ENCODE assay signal across 6 cellular contexts in the genomic region with DNA sequence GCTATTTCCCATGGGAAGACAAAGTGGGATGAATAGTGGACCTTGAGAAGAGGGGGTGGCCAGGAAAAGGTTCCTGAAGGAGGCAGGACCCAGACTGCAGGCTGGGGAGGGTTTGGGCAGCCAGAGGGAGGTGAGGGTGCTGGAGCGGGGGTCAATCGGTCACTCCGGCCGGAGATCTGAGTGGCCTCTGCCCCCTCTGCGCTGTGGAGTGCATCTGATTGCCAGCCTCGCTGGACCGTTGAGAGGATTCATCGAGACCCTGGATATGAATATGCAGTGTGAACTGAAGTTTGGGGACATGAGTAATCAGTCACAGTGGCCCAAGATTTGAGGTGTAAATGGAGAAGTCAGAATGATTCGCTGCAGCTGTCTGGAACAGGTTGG. TPM values are rescaled to one million over a fixed set of nuclear protein-coding genes. Genes with fewer than 3 reads are reported as not detected.
DNase-seq lines count a peak whose midpoint lies in the region; ATAC-seq, FAIRE-seq and TF ChIP-seq lines count a peak whose summit lies in the region.

No MANE protein-coding gene starts in this region.

- TF ChIP-seq CTCF in PC-3 (conservative IDR thresholded peaks at IDR 0.05; ENCODE audit: low read depth, low read length) (no peak), epithelial cell of proximal tubule (conservative IDR thresholded peaks at IDR 0.05; ENCODE audit: low read depth, low read length) (no peak)

- H3K4me3 ChIP-seq in PC-3 (ENCODE audit: low read length) (peak overlapping the region; percentile 99), epithelial cell of proximal tubule (ENCODE audit: low read depth, low read length) (peak overlapping the region; percentile 88), small intestine (ENCODE audit: low read depth in 1 of 2, low read length in 2 of 2) (peak overlapping the region; percentile 96)

- H3K27ac ChIP-seq in PC-3 (ENCODE audit: low read length) = peak overlapping the region; percentile 65
- peak overlapping the region; percentile 92 to 100 for H3K27ac ChIP-seq in small intestine (ENCODE audit: low read depth in 1 of 2, low read length in 1 of 2)

- TSS peak; percentile 82 for BruUV-seq in PC-3 (replicated peaks; lab: Mats Ljungman, UMichigan)

- H3K4me1 ChIP-seq in PC-3 (ENCODE audit: insufficient read depth, low read length) (peaks cover 19% of the 10 kb centered on the region), small intestine (ENCODE audit: control insufficient read depth in 2 of 2, insufficient read depth in 1 of 2, low read depth in 1 of 2, low read length in 1 of 2) (peaks cover 4 to 10% of the 10 kb centered on the region in 2 donors)

- peak overlapping the region; percentile 81 for H2AFZ ChIP-seq in PC-3 (ENCODE audit: low read length)

- H3K4me2 ChIP-seq in PC-3 (ENCODE audit: low read length) = peak overlapping the region; percentile 99

- intact Hi-C loops in PC-3 (cut with micrococcal nuclease) = no loop called here

- POLR2A ChIA-PET in PC-3 (lab: Charles Lee; ENCODE audit: unreplicated experiment) = no interaction called here

- peaks cover 4% of the 10 kb centered on the region for H3F3A ChIP-seq in PC-3 (ENCODE audit: low read length, unreplicated experiment)

- H3K9ac ChIP-seq in PC-3 (ENCODE audit: low read length) = peak overlapping the region; percentile 97

- peaks cover 51% of the 10 kb centered on the region for H3K79me2 ChIP-seq in PC-3 (ENCODE audit: low read length)

- H3K36me3 ChIP-seq in PC-3 (ENCODE audit: low read depth, low read length) (no peaks in the 10 kb centered on the region), small intestine (ENCODE audit: control insufficient read depth in 2 of 2, insufficient read depth in 2 of 2, low read length in 2 of 2) (no peaks in the 10 kb centered on the region)

- ATAC-seq in PC-3 = no peak

- H3K9me3 ChIP-seq in PC-3 (ENCODE audit: low read length) (no peaks in the 10 kb centered on the region), small intestine (ENCODE audit: control insufficient read depth, low read depth) (no peaks in the 10 kb centered on the region)

- no peaks in the 10 kb centered on the region for H3K27me3 ChIP-seq in PC-3 (ENCODE audit: low read length)
- H3K27me3 ChIP-seq in small intestine (ENCODE audit: control insufficient read depth in 2 of 2, insufficient read depth in 2 of 2, low read length in 2 of 2) = no peaks in the 10 kb centered on the region

- no peaks in the 10 kb centered on the region for H4K20me1 ChIP-seq in PC-3 (ENCODE audit: low read length)

- no peak for FAIRE-seq in small intestine (lab: Jason Lieb, UNC)

- CTCF ChIA-PET in PC-3 (lab: Charles Lee) = interaction anchor here (0.6 kb wide), 1 partner anchor 11 kb away, joined by 7 read pairs; the partner anchor contains the start of gene ZNF784

- 4 to 7% (median 6%) methylated on average over 9 of the region's 9 CpGs for WGBS in small intestine, 3 donors

- DNase-seq in PC-3 (no peak), epithelial cell of proximal tubule (ENCODE audit: low read depth) (no peak), small intestine (no peak), NCI-H82 treated with DMSO at 0.1 percent for 48 hours (lab: John Stamatoyannopoulos, UW; ENCODE audit: unreplicated experiment) (no peak), kidney glomerular epithelial cell (lab: John Stamatoyannopoulos, UW) (no peak), NCI-H1930 (lab: John Stamatoyannopoulos, UW) (no peak)

- H3K9me2 ChIP-seq in PC-3 (replicated peaks; ENCODE audit: low read length) = no peaks in the 10 kb centered on the region

RNA-seq across cellular contexts. Expression of gene ZNF580, which starts 5.5 kb away (rescaled TPM):
- total RNA-seq in PC-3 (2014; rRNA removed) = 15.2 and 23.9 TPM in 2 replicates
- 10.6 and 10.8 TPM in 2 replicates for total RNA-seq in epithelial cell of proximal tubule
- polyA plus RNA-seq in small intestine = 10 to 100 TPM in 2 of 3 donors, 1 to 10 TPM in 1; 8.3 to 16.8 (median 16.3) TPM

RNA-seq across cellular contexts. Expression of gene ZNF581, which starts 8.1 kb away (rescaled TPM):
- total RNA-seq in PC-3 (2014; rRNA removed) = 25.6 and 37.5 TPM in 2 replicates
- 27.2 and 29.2 TPM in 2 replicates for total RNA-seq in epithelial cell of proximal tubule
- 10 to 100 TPM; 15.9 to 29.2 (median 17.7) TPM for polyA plus RNA-seq in small intestine

RNA-seq across cellular contexts. Expression of gene ZNF784, which starts 11.0 kb away (rescaled TPM):
- total RNA-seq in PC-3 (2014; rRNA removed) = 9.0 and 18.0 TPM in 2 replicates
- total RNA-seq in epithelial cell of proximal tubule = 0.58 and 4.0 TPM in 2 replicates
- 10 to 100 TPM in 2 of 3 donors, 1 to 10 TPM in 1; 9.5 to 11.9 (median 10.1) TPM for polyA plus RNA-seq in small intestine

RNA-seq across cellular contexts. Expression of gene CCDC106, which starts 12.7 kb away (rescaled TPM):
- total RNA-seq in PC-3 (2014; rRNA removed) (36.0 and 41.4 TPM in 2 replicates), epithelial cell of proximal tubule (10.2 and 17.9 TPM in 2 replicates)
- 1 to 10 TPM; 2.5 to 6.5 (median 4.6) TPM for polyA plus RNA-seq in small intestine

RNA-seq across cellular contexts. Expression of gene U2AF2, which starts 19.5 kb away (rescaled TPM):
- 343 and 360 TPM in 2 replicates for total RNA-seq in PC-3 (2014; rRNA removed)
- 142 and 205 TPM in 2 replicates for total RNA-seq in epithelial cell of proximal tubule
- polyA plus RNA-seq in small intestine = 100 to 1,000 TPM in 1 of 3 donors, 10 to 100 TPM in 2; 74.0 to 142 (median 89.2) TPM
